In the genomic region with DNA sequence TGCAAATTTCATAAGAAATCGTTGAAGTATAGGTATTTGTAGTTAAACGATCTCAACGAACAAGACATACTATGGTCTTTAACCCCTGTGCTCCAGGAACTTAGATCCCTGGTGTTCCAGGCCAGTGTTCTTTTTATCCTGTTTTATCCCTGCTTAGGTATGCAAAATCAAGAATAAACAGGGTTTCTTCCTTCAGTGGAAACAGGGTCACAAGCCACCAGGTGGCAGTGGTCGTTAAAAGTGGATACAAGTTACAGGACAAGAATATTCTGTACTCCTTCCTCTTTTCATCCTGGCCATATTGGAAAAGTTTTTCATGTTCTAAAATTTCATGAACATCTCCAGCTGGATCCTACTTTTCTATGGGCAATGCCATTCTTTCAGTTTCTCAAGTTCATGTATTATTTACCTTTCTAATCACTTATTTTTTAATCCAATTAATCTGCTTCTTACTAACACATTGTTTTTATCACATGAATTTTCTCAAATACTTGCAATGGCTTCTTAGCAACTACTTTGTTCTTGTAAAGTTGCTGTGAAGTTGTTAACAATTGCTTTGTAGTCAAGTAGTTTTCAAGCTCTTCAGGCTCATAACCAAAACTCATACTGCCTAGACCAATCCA, we compare ENCODE assay signal across 8 cellular contexts. TPM values are rescaled to one million over a fixed set of nuclear protein-coding genes. Genes with fewer than 3 reads are reported as not detected.
DNase-seq lines count a peak whose midpoint lies in the region; ATAC-seq, FAIRE-seq and TF ChIP-seq lines count a peak whose summit lies in the region.

No MANE protein-coding gene starts in this region.

- whole genome bisulfite sequencing in K562 (ENCODE audit: insufficient coverage, low coverage, missing lambda C conversion rate), result 2% methylated on average over 4 of the region's 4 CpGs

- no peaks in the 10 kb centered on the region for H3K9me3 ChIP-seq in K562 (replicated peaks; ENCODE audit: control insufficient read depth, insufficient read depth, low read depth, low read length)

- H3K9ac ChIP-seq in K562 (ENCODE audit: insufficient read depth in 1 of 2, low read depth in 2 of 2, low read length in 2 of 2), result no peak overlapping the region

- no peak for TF ChIP-seq POLR2A in K562 (conservative IDR thresholded peaks at IDR 0.05)

- BruUV-seq in K562 (replicated peaks; lab: Mats Ljungman, UMichigan), result no TSS peak

- peaks cover 4 to 19% of the 10 kb centered on the region in 2 experiments; a peak in 3 of 5 replicates for H3K4me1 ChIP-seq in K562 (replicated peaks in 1 of 2; ENCODE audit: control insufficient read depth in 2 of 2, insufficient read depth in 2 of 2, low read length in 2 of 2)

- H3K4me3 ChIP-seq in K562, result no peak overlapping the region

- no peak overlapping the region for H3K27ac ChIP-seq in K562 (ENCODE audit: extremely low read depth, low read depth, low read length)

- CTCF ChIA-PET in K562 (lab: Yijun Ruan, JAX; ENCODE audit: low intra/inter-chr PET ratio), result interaction anchor here (0.8 to 2.2 kb wide), 7 partner anchors 73 to 879 kb away, joined by 3 to 21 read pairs (median 4); no protein-coding TSS in a partner anchor

- H3K79me2 ChIP-seq in K562 (ENCODE audit: control insufficient read depth, insufficient read depth, low read length), result no peaks in the 10 kb centered on the region

- in situ Hi-C loops in K562 (cut with MboI), result loop anchor here (5.0 kb wide), 1 partner anchor 139 kb away; no protein-coding TSS in a partner anchor

- H3K27me3 ChIP-seq in K562 (ENCODE audit: control insufficient read depth in 2 of 2, insufficient read depth in 2 of 2, low read length in 2 of 2), result no peaks in the 10 kb centered on the region

- intact Hi-C loops in Right ventricle myocardium inferior (cut with DNase I), result loop anchor here (2.0 to 5.0 kb wide), 3 partner anchors 144 to 839 kb away; no protein-coding TSS in a partner anchor
- intact Hi-C loops in cardiac septum (cut with DNase I), result loop anchor here (5.0 kb wide), 2 partner anchors 144 to 424 kb away; no protein-coding TSS in a partner anchor
- intact Hi-C loops in K562 (cut with micrococcal nuclease), result loop anchor here (1.0 to 10.0 kb wide), 3 partner anchors 72 to 427 kb away; no protein-coding TSS in a partner anchor

- DNase-seq in Right ventricle myocardium inferior (ENCODE audit: missing footprints) (peak; percentile 83), cardiac septum (ENCODE audit: low spot score) (no peak), RKO (ENCODE audit: low spot score) (peak; percentile 71), K562 (ENCODE audit: extremely low read depth in 1 of 4, low spot score in 3 of 4) (peak; percentile 48 to 81 (median 58)), inferior parietal cortex (ENCODE audit: extremely low spot score) (peak; percentile 84)
- DNase-seq in stimulated activated CD4-positive, alpha-beta T cell treated with anti-CD3 and anti-CD28 coated beads, Interleukin-15, amount 100 ng/mL, for 24 hours, result peak; percentile 47

- peak; percentile 65 for ATAC-seq in Right ventricle myocardium inferior
- ATAC-seq in K562, result peak; percentile 85
- no peak for ATAC-seq in HG02870 (IDR thresholded peaks at IDR 0.05; ENCODE audit: unreplicated experiment)

- peak overlapping the region; percentile 52 for H2AFZ ChIP-seq in K562 (ENCODE audit: low read depth, low read length)

- H3K9me1 ChIP-seq in K562 (ENCODE audit: control insufficient read depth, insufficient read depth, low read length), result no peaks in the 10 kb centered on the region

- peak; percentile 87 for FAIRE-seq in K562 (lab: Jason Lieb, UNC)

- TF ChIP-seq EP300 in Ishikawa (IDR thresholded peaks at IDR 0.05; ENCODE audit: borderline replicate concordance), result no peak
- TF ChIP-seq EP300 in K562 (IDR thresholded peaks at IDR 0.05; ENCODE audit: low read length), result no peak

- TF ChIP-seq CTCF in K562 (IDR thresholded peaks at IDR 0.05 in 2 of 3, conservative IDR thresholded peaks at IDR 0.05 in 1 of 3; ENCODE audit: insufficient read depth in 2 of 3, low read depth in 1 of 3, low read length in 3 of 3), result peak; percentile 67 to 85 (median 68)

- no peaks in the 10 kb centered on the region for H4K20me1 ChIP-seq in K562 (replicated peaks; ENCODE audit: control insufficient read depth, insufficient read depth, low read length)

- no peak overlapping the region for H3K4me2 ChIP-seq in K562 (ENCODE audit: insufficient read depth, low read length)

- no peaks in the 10 kb centered on the region for H3K36me3 ChIP-seq in K562 (ENCODE audit: control insufficient read depth, insufficient read depth, low read length)

- TF ChIP-seq RAD21 in Ishikawa (IDR thresholded peaks at IDR 0.05; ENCODE audit: low read depth), result peak; percentile 80
- peak; percentile 93 to 97 for TF ChIP-seq RAD21 in K562 (CRISPR knock-in tag; conservative IDR thresholded peaks at IDR 0.05 in 1 of 2, IDR thresholded peaks at IDR 0.05 in 1 of 2)

- POLR2A ChIA-PET in K562 (lab: Yijun Ruan, JAX), result no interaction called here

TF ChIP-seq in Ishikawa, 13 proteins besides CTCF, POLR2A, EP300 and RAD21:
- TF ChIP-seq USF1 (IDR thresholded peaks at IDR 0.05) (no peak), CEBPB (IDR thresholded peaks at IDR 0.05) (no peak)
TF ChIP-seq in Ishikawa: peak in this region for 0.

TF ChIP-seq in K562, 482 proteins besides CTCF, POLR2A, EP300 and RAD21:
- peak; percentile 42 to 52; a peak in 2 of 4 replicates for TF ChIP-seq FOXK2 (conservative IDR thresholded peaks at IDR 0.05 in 1 of 2, IDR thresholded peaks at IDR 0.05 in 1 of 2; ENCODE audit: low read depth in 2 of 2)
- TF ChIP-seq CBX3 (IDR thresholded peaks at IDR 0.05; ENCODE audit: borderline replicate concordance in 1 of 2, low read length in 2 of 2), result peak in 1 of 2 experiments; percentile 61; a peak in 1 of 3 replicates
- no peak for TF ChIP-seq KDM5B (IDR thresholded peaks at IDR 0.05; ENCODE audit: insufficient replicate concordance, low read depth, low read length)
- no peak for TF ChIP-seq ZBTB26 (CRISPR knock-in tag; IDR thresholded peaks at IDR 0.05)
- peak; percentile 87 for TF ChIP-seq DEAF1 (CRISPR knock-in tag; IDR thresholded peaks at IDR 0.05)
- TF ChIP-seq ARID2 (IDR thresholded peaks at IDR 0.05), result peak; percentile 62; the same call in 1 of the 2 replicates
- peak; percentile 84 for TF ChIP-seq SMC3 (conservative IDR thresholded peaks at IDR 0.05; ENCODE audit: insufficient read depth, low read depth, low read length)

RNA-seq across cellular contexts. Expression of gene HNMT, which starts 16.4 kb away (rescaled TPM):
- 13.0 TPM for total RNA-seq in Right ventricle myocardium inferior
- 11.8 TPM for total RNA-seq in cardiac septum
- total RNA-seq in K562 (2011; cell fraction: chromatin; rRNA removed; ENCODE audit: low replicate concordance), result 3.5 and 3.7 TPM in 2 replicates
- total RNA-seq in K562 (2011; cell fraction: nucleolus; rRNA removed), result 1.3 TPM in 1 of 2 replicates, not detected in the other
- total RNA-seq in K562 (2011; cell fraction: nucleoplasm; rRNA removed), result 0.66 and 1.5 TPM in 2 replicates
- total RNA-seq in K562 (2014; rRNA removed), result 3.5 and 5.2 TPM in 2 replicates
- total RNA-seq in K562 (2014; rRNA removed; fragmentation: Illumina TruSeq; extraction: Trizol), result 7.6 and 8.5 TPM in 2 replicates
- total RNA-seq in K562 (2015; rRNA removed; fragmentation: Illumina TruSeq; extraction: Trizol), result 10.7 and 12.5 TPM in 2 replicates
- total RNA-seq in K562 (2021), result 2.8 and 3.1 TPM in 2 replicates
- 2.9 and 10.9 TPM in 2 replicates for polyA plus RNA-seq in K562 (2011; rRNA removed)
- polyA plus RNA-seq in K562 (2011; cell fraction: cytosol; rRNA removed), result 2.3 and 2.6 TPM in 2 replicates
- 1.8 and 2.6 TPM in 2 replicates for polyA plus RNA-seq in K562 (2011; cell fraction: nucleus; rRNA removed)
- 7.2 and 12.0 TPM in 2 replicates for polyA plus RNA-seq in K562 (2012)
- polyA plus RNA-seq in K562 (2014; fragmentation: Illumina TruSeq; extraction: Trizol), result 4.8 and 5.8 TPM in 2 replicates
- 1 to 10 TPM; 5.3 TPM for polyA plus RNA-seq in K562 (2014; fragmentation: Nextera tagmentation; extraction: Ambion mirVana)
- polyA plus RNA-seq in K562 (2014; rRNA removed), result 4.9 and 7.3 TPM in 2 replicates
- 4.5 and 7.1 TPM in 2 replicates for polyA minus RNA-seq in K562 (2011; rRNA and poly(A)+ RNA removed)
- polyA minus RNA-seq in K562 (2011; cell fraction: cytosol; rRNA and poly(A)+ RNA removed), result 3.3 TPM in 1 of 2 replicates, not detected in the other
- 1.3 and 1.5 TPM in 2 replicates for polyA minus RNA-seq in K562 (2011; cell fraction: nucleus; rRNA and poly(A)+ RNA removed)
